Comparison of ENCODE assay signal across 8 cellular contexts in the genomic region with DNA sequence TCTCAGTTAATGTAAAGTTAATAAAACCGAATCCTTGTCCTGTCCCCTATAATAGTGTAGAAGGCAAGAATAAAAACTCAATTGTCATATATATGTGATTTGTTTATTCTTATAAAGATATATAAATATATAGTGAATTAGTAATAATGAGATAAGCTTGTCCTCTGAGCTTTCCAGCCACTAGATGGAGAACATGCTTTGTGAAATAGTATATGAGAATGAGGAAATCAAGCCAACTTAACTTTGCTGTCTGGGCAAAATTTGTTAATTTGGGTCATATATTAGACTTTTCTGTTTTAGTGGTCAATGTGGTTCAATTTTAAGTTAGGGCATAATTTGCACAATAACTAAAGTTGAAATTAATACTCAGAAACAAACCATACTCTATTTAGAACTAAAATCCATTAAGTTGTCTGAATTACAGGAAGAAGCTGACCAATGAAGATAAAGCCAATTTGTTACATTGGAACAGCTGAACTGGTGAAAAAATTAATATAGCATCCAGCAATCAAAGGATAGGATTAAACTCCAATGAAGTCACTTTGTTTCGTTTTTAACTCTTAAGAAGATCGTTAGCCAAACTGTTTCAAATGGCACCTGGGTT.
DNase-seq lines count a peak whose midpoint lies in the region; ATAC-seq, FAIRE-seq and TF ChIP-seq lines count a peak whose summit lies in the region.

No MANE protein-coding gene starts in this region.

- ATAC-seq in K562 (no peak), HG03135 (IDR thresholded peaks at IDR 0.05; ENCODE audit: unreplicated experiment) (no peak), HG02970 (IDR thresholded peaks at IDR 0.05; ENCODE audit: low FRiP score, unreplicated experiment) (no peak), GM18498 (IDR thresholded peaks at IDR 0.05; ENCODE audit: unreplicated experiment) (no peak)

- CTCF ChIA-PET in K562 (lab: Yijun Ruan, JAX; ENCODE audit: low intra/inter-chr PET ratio), result interaction anchor here (1.1 to 2.5 kb wide), 2 partner anchors 1175 to 1409 kb away, joined by 7 to 8 read pairs; no protein-coding TSS in a partner anchor

- in situ Hi-C loops in K562 (cut with MboI), result loop anchor here (10.0 kb wide), 1 partner anchor 1172 kb away; no protein-coding TSS in a partner anchor

- intact Hi-C loops in K562 (cut with micrococcal nuclease), result loop anchor here (10.0 kb wide), 1 partner anchor 1732 kb away; no protein-coding TSS in a partner anchor

- H3K27ac ChIP-seq in K562 (ENCODE audit: extremely low read depth, low read depth, low read length), result no peak overlapping the region

- DNase-seq in DMS53 treated with DMSO at 0.1 percent for 48 hours (lab: John Stamatoyannopoulos, UW; ENCODE audit: unreplicated experiment), result peak; percentile 18
- peak; percentile 20 for DNase-seq in NCI-H1105 (lab: John Stamatoyannopoulos, UW)
- DNase-seq in K562 (ENCODE audit: extremely low read depth in 1 of 4, low spot score in 3 of 4), result no peak
- DNase-seq in midbrain (lab: John Stamatoyannopoulos, UW), result peak; percentile 16
- no peak for DNase-seq in NCI-H2029 treated with DMSO at 0.1 percent for 48 hours (lab: John Stamatoyannopoulos, UW)

- FAIRE-seq in K562 (lab: Jason Lieb, UNC), result no peak

- no peak for TF ChIP-seq EP300 in K562 (IDR thresholded peaks at IDR 0.05; ENCODE audit: low read length)

- H3K9me3 ChIP-seq in K562 (replicated peaks; ENCODE audit: control insufficient read depth, insufficient read depth, low read depth, low read length), result no peaks in the 10 kb centered on the region

- no peaks in the 10 kb centered on the region for H4K20me1 ChIP-seq in K562 (replicated peaks; ENCODE audit: control insufficient read depth, insufficient read depth, low read length)

- H3K4me2 ChIP-seq in K562 (ENCODE audit: insufficient read depth, low read length), result no peak overlapping the region

- no peaks in the 10 kb centered on the region for H3K9me1 ChIP-seq in K562 (ENCODE audit: control insufficient read depth, insufficient read depth, low read length)

- 0% methylated on average over 3 of the region's 3 CpGs for WGBS in K562 (ENCODE audit: insufficient coverage, low coverage, missing lambda C conversion rate)

- no peak overlapping the region for H2AFZ ChIP-seq in K562 (ENCODE audit: low read depth, low read length)

- POLR2A ChIA-PET in K562 (lab: Yijun Ruan, JAX), result no interaction called here

- H3K79me2 ChIP-seq in K562 (ENCODE audit: control insufficient read depth, insufficient read depth, low read length), result no peaks in the 10 kb centered on the region

- no peaks in the 10 kb centered on the region for H3K4me1 ChIP-seq in K562 (replicated peaks in 1 of 2; ENCODE audit: control insufficient read depth in 2 of 2, insufficient read depth in 2 of 2, low read length in 2 of 2)

- no peaks in the 10 kb centered on the region for H3K27me3 ChIP-seq in K562 (ENCODE audit: control insufficient read depth in 2 of 2, insufficient read depth in 2 of 2, low read length in 2 of 2)

- TF ChIP-seq CTCF in K562 (IDR thresholded peaks at IDR 0.05 in 2 of 3, conservative IDR thresholded peaks at IDR 0.05 in 1 of 3; ENCODE audit: insufficient read depth in 2 of 3, low read depth in 1 of 3, low read length in 3 of 3), result peak in 2 of 3 experiments; percentile 14 to 49; a peak in 3 of 6 replicates

- TF ChIP-seq RAD21 in K562 (CRISPR knock-in tag; conservative IDR thresholded peaks at IDR 0.05 in 1 of 2, IDR thresholded peaks at IDR 0.05 in 1 of 2), result peak; percentile 54 to 55

- no peak overlapping the region for H3K4me3 ChIP-seq in K562

- no peak for TF ChIP-seq POLR2A in K562 (conservative IDR thresholded peaks at IDR 0.05)

- no peaks in the 10 kb centered on the region for H3K36me3 ChIP-seq in K562 (ENCODE audit: control insufficient read depth, insufficient read depth, low read length)

- no TSS peak for BruUV-seq in K562 (replicated peaks; lab: Mats Ljungman, UMichigan)

- no peak overlapping the region for H3K9ac ChIP-seq in K562 (ENCODE audit: insufficient read depth in 1 of 2, low read depth in 2 of 2, low read length in 2 of 2)

TF ChIP-seq in K562, 482 proteins besides CTCF, POLR2A, EP300 and RAD21:
- TF ChIP-seq BMI1 (IDR thresholded peaks at IDR 0.05; ENCODE audit: low read length), result no peak
- TF ChIP-seq, protein P1, sequence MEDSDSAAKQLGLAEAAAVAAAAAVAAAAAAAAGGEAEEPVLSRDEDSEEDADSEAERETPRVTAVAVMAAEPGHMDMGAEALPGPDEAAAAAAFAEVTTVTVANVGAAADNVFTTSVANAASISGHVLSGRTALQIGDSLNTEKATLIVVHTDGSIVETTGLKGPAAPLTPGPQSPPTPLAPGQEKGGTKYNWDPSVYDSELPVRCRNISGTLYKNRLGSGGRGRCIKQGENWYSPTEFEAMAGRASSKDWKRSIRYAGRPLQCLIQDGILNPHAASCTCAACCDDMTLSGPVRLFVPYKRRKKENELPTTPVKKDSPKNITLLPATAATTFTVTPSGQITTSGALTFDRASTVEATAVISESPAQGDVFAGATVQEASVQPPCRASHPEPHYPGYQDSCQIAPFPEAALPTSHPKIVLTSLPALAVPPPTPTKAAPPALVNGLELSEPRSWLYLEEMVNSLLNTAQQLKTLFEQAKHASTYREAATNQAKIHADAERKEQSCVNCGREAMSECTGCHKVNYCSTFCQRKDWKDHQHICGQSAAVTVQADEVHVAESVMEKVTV (CRISPR knock-in tag; IDR thresholded peaks at IDR 0.05), result peak; percentile 46; the same call in 1 of the 2 replicates

Comparison
In these comparisons a context has a peak if more than half of its experiments do, and no peak if none do; other contexts are left out.
1. DNase-seq: peak in DMS53 treated with DMSO at 0.1 percent for 48 hours (single experiment), NCI-H1105 (single experiment) and midbrain (single experiment); none in K562 (0 of 4) and NCI-H2029 treated with DMSO at 0.1 percent for 48 hours (single experiment).